1 cellular context compared by ENCODE assay signal in genomic region chr4:1204286-1204827, GRCh38.
TF ChIP-seq lines count a peak whose summit lies in the region.

No MANE protein-coding gene starts in this region.

TF ChIP-seq in IMR-90, 13 proteins besides CTCF, POLR2A, EP300 and RAD21:
- no peak for TF ChIP-seq RFX5 (IDR thresholded peaks at IDR 0.05; ENCODE audit: low read depth, low read length)
- TF ChIP-seq, protein P1, sequence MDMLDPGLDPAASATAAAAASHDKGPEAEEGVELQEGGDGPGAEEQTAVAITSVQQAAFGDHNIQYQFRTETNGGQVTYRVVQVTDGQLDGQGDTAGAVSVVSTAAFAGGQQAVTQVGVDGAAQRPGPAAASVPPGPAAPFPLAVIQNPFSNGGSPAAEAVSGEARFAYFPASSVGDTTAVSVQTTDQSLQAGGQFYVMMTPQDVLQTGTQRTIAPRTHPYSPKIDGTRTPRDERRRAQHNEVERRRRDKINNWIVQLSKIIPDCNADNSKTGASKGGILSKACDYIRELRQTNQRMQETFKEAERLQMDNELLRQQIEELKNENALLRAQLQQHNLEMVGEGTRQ (IDR thresholded peaks at IDR 0.05; ENCODE audit: low read depth, low read length): no peak
- no peak for TF ChIP-seq SMC3 (IDR thresholded peaks at IDR 0.05; ENCODE audit: low read depth, low read length)
- no peak for TF ChIP-seq CEBPB (IDR thresholded peaks at IDR 0.05; ENCODE audit: low read depth, low read length)
- no peak for TF ChIP-seq MXI1 (IDR thresholded peaks at IDR 0.05; ENCODE audit: borderline replicate concordance, low read depth, low read length)
- no peak for TF ChIP-seq NFE2L2 (IDR thresholded peaks at IDR 0.05; ENCODE audit: low read depth, low read length)
- TF ChIP-seq ELK1 (IDR thresholded peaks at IDR 0.05; ENCODE audit: borderline replicate concordance, low read depth, low read length): no peak
- TF ChIP-seq MAZ (IDR thresholded peaks at IDR 0.05; ENCODE audit: borderline replicate concordance, low read depth, low read length): no peak
- no peak for TF ChIP-seq RCOR1 (IDR thresholded peaks at IDR 0.05; ENCODE audit: insufficient replicate concordance, low read length)
- no peak for TF ChIP-seq FOS (IDR thresholded peaks at IDR 0.05; ENCODE audit: low read depth, low read length)
- no peak for TF ChIP-seq BHLHE40 (IDR thresholded peaks at IDR 0.05; ENCODE audit: low read depth, low read length)
- no peak for TF ChIP-seq MAFK (IDR thresholded peaks at IDR 0.05; ENCODE audit: low read depth, low read length)
- no peak for TF ChIP-seq CHD1 (IDR thresholded peaks at IDR 0.05; ENCODE audit: low read depth, low read length)
TF ChIP-seq in IMR-90: peak in this region for 0.
